ENCODE assay signal across 19 cellular contexts in genomic region chr16:4877298-4877685, GRCh38.
"Had no signal": no experiment of that assay in that cellular context is flagged by ENCODE, and none has a peak within 500 bp of the region (broad histone marks: within the 10 kb centered on the region; RNA-seq: fewer than 3 reads in every experiment).

No MANE protein-coding gene starts in this region.

- ATAC-seq: heart right ventricle; left lung; lower lobe of right lung; psoas muscle; right lobe of liver; stimulated activated memory B cell treated with anti-CD40 and anti-IgM and Interleukin-4, amounts not matched to agents 10 μg/mL and 1 μg/mL and 100 μg/mL, for 72 hours had no signal

- H3K27ac ChIP-seq: coronary artery, heart right ventricle, left lung, lower lobe of right lung, psoas muscle, right lobe of liver, tibial artery had no signal

- H3K9me3 Mint-ChIP-seq: naive B cell; nephron; stimulated activated memory B cell treated with anti-CD40 and anti-IgM and Interleukin-4, amounts not matched to agents 10 μg/mL and 1 μg/mL and 100 μg/mL, for 72 hours; stimulated activated naive CD8-positive, alpha-beta T cell treated with anti-CD3 and anti-CD28 coated beads, Interleukin-15, Interleukin-2, amounts not matched to agents 100 ng/mL and 50 ng/mL, for 24 hours had no signal

- H3K4me3 ChIP-seq: coronary artery, heart right ventricle, left lung, lower lobe of right lung, psoas muscle, right lobe of liver, tibial artery had no signal

- H3K9me3 ChIP-seq: heart right ventricle, left lung, lower lobe of right lung, psoas muscle, right lobe of liver, tibial artery had no signal

- DNase-seq: effector CD4-positive, alpha-beta T cell; heart right ventricle; hypothalamus; left lung; lower lobe of right lung; mesenchymal stem cell; naive B cell; psoas muscle; retina; stimulated activated CD4-positive, alpha-beta T cell treated with anti-CD3 and anti-CD28 coated beads, Interleukin-4, amount 100 ng/mL, for 1 hour; stimulated activated CD8-positive, alpha-beta memory T cell treated with anti-CD3 and anti-CD28 coated beads, Interleukin-4, amount 100 ng/mL, for 48 hours; tibial artery had no signal

- H3K4me1 Mint-ChIP-seq: stimulated activated memory B cell treated with anti-CD40 and anti-IgM and Interleukin-4, amounts not matched to agents 10 μg/mL and 1 μg/mL and 100 μg/mL, for 72 hours had no signal

- FAIRE-seq: frontal cortex, keratinocyte had no signal

- H3K4me3 Mint-ChIP-seq: nephron; stimulated activated memory B cell treated with anti-CD40 and anti-IgM and Interleukin-4, amounts not matched to agents 10 μg/mL and 1 μg/mL and 100 μg/mL, for 72 hours; stimulated activated naive CD8-positive, alpha-beta T cell treated with anti-CD3 and anti-CD28 coated beads, Interleukin-15, Interleukin-2, amounts not matched to agents 100 ng/mL and 50 ng/mL, for 24 hours had no signal

- H3K27me3 ChIP-seq: heart right ventricle, left lung, right lobe of liver, tibial artery had no signal

- H3K4me1 ChIP-seq: left lung, tibial artery had no signal

- H3K27me3 Mint-ChIP-seq: naive B cell; stimulated activated memory B cell treated with anti-CD40 and anti-IgM and Interleukin-4, amounts not matched to agents 10 μg/mL and 1 μg/mL and 100 μg/mL, for 72 hours; stimulated activated naive CD8-positive, alpha-beta T cell treated with anti-CD3 and anti-CD28 coated beads, Interleukin-15, Interleukin-2, amounts not matched to agents 100 ng/mL and 50 ng/mL, for 24 hours had no signal

- H3K27ac Mint-ChIP-seq: nephron; stimulated activated memory B cell treated with anti-CD40 and anti-IgM and Interleukin-4, amounts not matched to agents 10 μg/mL and 1 μg/mL and 100 μg/mL, for 72 hours; stimulated activated naive CD8-positive, alpha-beta T cell treated with anti-CD3 and anti-CD28 coated beads, Interleukin-15, Interleukin-2, amounts not matched to agents 100 ng/mL and 50 ng/mL, for 24 hours had no signal
